Comparison of ENCODE assay signal across 17 cellular contexts in the genomic region with DNA sequence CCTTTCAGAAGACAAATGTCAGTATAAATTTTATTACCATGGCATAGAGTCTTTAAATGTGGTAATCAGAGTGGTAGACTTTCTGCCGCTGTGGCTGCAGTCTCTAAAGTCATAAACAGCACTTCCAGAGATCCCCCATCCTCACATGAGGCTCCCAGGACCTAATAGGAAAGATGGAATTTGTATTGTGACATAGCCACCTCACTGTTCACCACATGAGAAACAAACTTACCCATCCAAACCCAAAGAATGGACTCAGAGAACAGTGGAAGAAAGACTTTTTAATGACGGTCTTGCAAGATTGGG.
"Had no signal": no experiment of that assay in that cellular context is flagged by ENCODE, and none has a peak within 500 bp of the region (broad histone marks: within the 10 kb centered on the region; RNA-seq: fewer than 3 reads in every experiment).

No MANE protein-coding gene starts in this region.

- FAIRE-seq: frontal cortex, pancreas had no signal

- ATAC-seq: activated CD8-positive, alpha-beta T cell treated with anti-CD3 and anti-CD28 coated beads, Interleukin-2, amount 10 ng/mL, durations not matched to agents 7 days and 5 days; stimulated activated memory B cell treated with anti-CD40 and anti-IgM and Interleukin-4, amounts not matched to agents 10 μg/mL and 1 μg/mL and 100 μg/mL, for 72 hours had no signal

- H3K27ac Mint-ChIP-seq: activated CD8-positive, alpha-beta T cell treated with anti-CD3 and anti-CD28 coated beads, Interleukin-2, amount 10 ng/mL, durations not matched to agents 7 days and 5 days; activated naive CD4-positive, alpha-beta T cell treated with anti-CD3 and anti-CD28 coated beads for 36 hours; activated T-cell treated with anti-CD3 and anti-CD28 coated beads, Interleukin-2, amount 50 U/mL, for 24 hours; activated T-helper 2 cell treated with anti-CD3 and anti-CD28 coated beads, Interferon-gamma antibody, Interleukin-2, Interleukin-4, amounts not matched to agents 10 μg/mL and 5 μg/mL and 100 μg/mL, durations not matched to agents 14 hours and 24 hours and 36 hours had no signal

- H3K27me3 Mint-ChIP-seq: activated T-cell treated with anti-CD3 and anti-CD28 coated beads, Interleukin-2, amount 50 U/mL, for 24 hours; stimulated activated memory B cell treated with anti-CD40 and anti-IgM and Interleukin-4, amounts not matched to agents 10 μg/mL and 1 μg/mL and 100 μg/mL, for 72 hours had no signal

- H3K27me3 ChIP-seq: brain microvascular endothelial cell, pancreas, spleen, thyroid gland, uterus had no signal

- H3K36me3 ChIP-seq: brain microvascular endothelial cell, left ventricle myocardium inferior, pancreas, thyroid gland, uterus had no signal

- H3K27ac ChIP-seq: brain microvascular endothelial cell, left ventricle myocardium inferior, pancreas, thyroid gland, uterus had no signal

- H3K4me3 ChIP-seq: coronary artery, left ventricle myocardium inferior, pancreas, thyroid gland, uterus had no signal

- DNase-seq: activated CD4-positive, alpha-beta T cell treated with anti-CD3 and anti-CD28 coated beads for 48 hours; activated CD4-positive, CD25-positive, alpha-beta regulatory T cell; activated CD8-positive, alpha-beta T cell treated with anti-CD3 and anti-CD28 coated beads, Interleukin-2, amount 10 ng/mL, durations not matched to agents 7 days and 5 days; activated naive CD4-positive, alpha-beta T cell treated with anti-CD3 and anti-CD28 coated beads for 36 hours; activated T-cell treated with anti-CD3 and anti-CD28 coated beads, Interleukin-2, amount 50 U/mL, for 24 hours; brain microvascular endothelial cell; effector CD4-positive, alpha-beta T cell; left ventricle myocardium inferior; pancreas; stimulated activated CD4-positive, alpha-beta T cell treated with anti-CD3 and anti-CD28 coated beads, Interleukin-4, amount 100 ng/mL, for 4 hours; thyroid gland; uterus had no signal

- H3K9me3 Mint-ChIP-seq: activated naive CD4-positive, alpha-beta T cell treated with anti-CD3 and anti-CD28 coated beads for 36 hours; activated T-cell treated with anti-CD3 and anti-CD28 coated beads, Interleukin-2, amount 50 U/mL, for 24 hours; activated T-helper 2 cell treated with anti-CD3 and anti-CD28 coated beads, Interferon-gamma antibody, Interleukin-2, Interleukin-4, amounts not matched to agents 10 μg/mL and 5 μg/mL and 100 μg/mL, durations not matched to agents 14 hours and 24 hours and 36 hours; stimulated activated memory B cell treated with anti-CD40 and anti-IgM and Interleukin-4, amounts not matched to agents 10 μg/mL and 1 μg/mL and 100 μg/mL, for 72 hours had no signal

- H3K4me3 Mint-ChIP-seq: activated CD8-positive, alpha-beta T cell treated with anti-CD3 and anti-CD28 coated beads, Interleukin-2, amount 10 ng/mL, durations not matched to agents 7 days and 5 days; activated naive CD4-positive, alpha-beta T cell treated with anti-CD3 and anti-CD28 coated beads for 36 hours; activated T-cell treated with anti-CD3 and anti-CD28 coated beads, Interleukin-2, amount 50 U/mL, for 24 hours; stimulated activated memory B cell treated with anti-CD40 and anti-IgM and Interleukin-4, amounts not matched to agents 10 μg/mL and 1 μg/mL and 100 μg/mL, for 72 hours had no signal

- H3K9me3 ChIP-seq: left ventricle myocardium inferior, pancreas, spleen, thyroid gland, uterus had no signal

- H3K4me1 ChIP-seq: uterus had no signal
